ENCODE assay signal across 20 cellular contexts in the genomic region with DNA sequence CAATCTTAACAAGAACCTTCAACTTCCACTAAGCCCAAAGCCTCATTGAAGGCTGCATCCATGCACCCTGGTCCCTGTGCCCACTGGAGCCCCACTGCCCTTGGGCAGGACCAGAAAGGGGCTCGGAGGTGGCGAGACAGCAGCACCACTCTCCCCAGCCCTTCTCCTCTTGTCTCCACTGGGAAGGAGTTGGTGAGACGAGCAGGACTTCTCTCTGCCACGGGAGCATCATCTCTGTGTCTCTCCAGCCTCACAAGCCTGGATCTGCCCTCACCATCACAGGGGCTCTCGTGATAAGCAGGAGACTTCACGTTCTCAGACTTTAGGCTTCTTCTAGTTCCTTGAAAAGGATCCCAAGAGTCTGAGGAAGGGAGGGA. TPM values are rescaled to one million over a fixed set of nuclear protein-coding genes. Genes with fewer than 3 reads are reported as not detected.
A peak's percentile ranks its signal among the peaks of the same experiment; 100 is the strongest.
DNase-seq lines count a peak whose midpoint lies in the region; ATAC-seq, FAIRE-seq and TF ChIP-seq lines count a peak whose summit lies in the region.
"Had no signal": no experiment of that assay in that cellular context is flagged by ENCODE, and none has a peak within 500 bp of the region (broad histone marks: within the 10 kb centered on the region; RNA-seq: fewer than 3 reads in every experiment).

No MANE protein-coding gene starts in this region.

- peaks cover 40 to 83% (median 46%) of the 10 kb centered on the region in 10 experiments for H3K4me1 ChIP-seq in BLaER1 treated with 17β-estradiol and CSF1 and Interleukin-3, amounts not matched to agents 10 nM and 100 nM
- peaks cover 18% of the 10 kb centered on the region for H3K4me1 ChIP-seq in GM12878 (ENCODE audit: control insufficient read depth, insufficient read depth, low read length)
- H3K4me1 ChIP-seq: gastrocnemius medialis had no signal

- no peak for TF ChIP-seq EP300 in GM12878 (IDR thresholded peaks at IDR 0.05; ENCODE audit: borderline replicate concordance in 1 of 2, control insufficient read depth in 1 of 2, low read depth in 2 of 2, low read length in 2 of 2)

- no peaks in the 10 kb centered on the region for H3K36me3 ChIP-seq in BLaER1 treated with 17β-estradiol and CSF1 and Interleukin-3, amounts not matched to agents 10 nM and 100 nM
- no peaks in the 10 kb centered on the region for H3K36me3 ChIP-seq in GM12878 (ENCODE audit: control insufficient read depth in 2 of 2, insufficient read depth in 2 of 2, low read length in 1 of 2)
- H3K36me3 ChIP-seq: cardiac muscle cell, gastrocnemius medialis had no signal

- intact Hi-C loops in GM12878 (cut with micrococcal nuclease; ENCODE audit: unreplicated experiment): no loop called here
- intact Hi-C loops in sciatic nerve (cut with DNase I): no loop called here

- H3K79me2 ChIP-seq in GM12878 (ENCODE audit: control insufficient read depth, insufficient read depth, low read length): no peaks in the 10 kb centered on the region

- H3K4me2 ChIP-seq in BLaER1 treated with 17β-estradiol and CSF1 and Interleukin-3, amounts not matched to agents 10 nM and 100 nM: peak overlapping the region; percentile 58 to 89 (median 77); a peak in 21 of 22 replicates
- peak overlapping the region; percentile 71 for H3K4me2 ChIP-seq in GM12878 (ENCODE audit: control insufficient read depth, insufficient read depth)

- in situ Hi-C loops in GM12878 (cut with MboI): no loop called here

- H3K9me3 ChIP-seq in BLaER1 treated with 17β-estradiol and CSF1 and Interleukin-3, amounts not matched to agents 10 nM and 100 nM (replicated peaks in 1 of 11): no peaks in the 10 kb centered on the region
- no peaks in the 10 kb centered on the region for H3K9me3 ChIP-seq in GM12878 (replicated peaks; ENCODE audit: control insufficient read depth, insufficient read depth, low read length)
- H3K9me3 ChIP-seq: gastrocnemius medialis had no signal

- RAD21 ChIA-PET in GM12878 (lab: Charles Lee; ENCODE audit: unreplicated experiment): interaction anchor here (0.9 to 2.0 kb wide), 11 partner anchors 9 to 268 kb away, joined by 3 to 14 read pairs (median 4); no protein-coding TSS in a partner anchor

- WGBS in GM12878 (ENCODE audit: insufficient coverage, insufficient replicate concordance, low lambda C conversion rate, missing lambda C conversion rate): 7% methylated on average over 6 of the region's 6 CpGs

- peak overlapping the region in 1 of 11 experiments; percentile 57; a peak in 2 of 22 replicates for H3K9ac ChIP-seq in BLaER1 treated with 17β-estradiol and CSF1 and Interleukin-3, amounts not matched to agents 10 nM and 100 nM
- no peak overlapping the region for H3K9ac ChIP-seq in GM12878 (ENCODE audit: control insufficient read depth, insufficient read depth, low read length)

- peaks cover 0 to 6% (median 0%) of the 10 kb centered on the region in 11 experiments; a peak in 4 of 22 replicates for H3K27me3 ChIP-seq in BLaER1 treated with 17β-estradiol and CSF1 and Interleukin-3, amounts not matched to agents 10 nM and 100 nM
- H3K27me3 ChIP-seq in GM12878 (replicated peaks in 1 of 2; ENCODE audit: control insufficient read depth in 2 of 2, insufficient read depth in 2 of 2, low read length in 1 of 2): no peaks in the 10 kb centered on the region; a peak in 1 of 4 replicates

- CTCF ChIA-PET in GM12878 (lab: Yijun Ruan, JAX): interaction anchor here (1.2 to 3.1 kb wide), 3 partner anchors 16 to 217 kb away, joined by 3 to 21 read pairs (median 13); no protein-coding TSS in a partner anchor

- no peak for FAIRE-seq in GM12878 (lab: Jason Lieb, UNC)
- FAIRE-seq: G401.6 had no signal

- no peak for DNase-seq in GM12878 (ENCODE audit: low read depth, low spot score)
- DNase-seq in sciatic nerve (ENCODE audit: low spot score): peak; percentile 26
- DNase-seq in GM10266 (ENCODE audit: extremely low spot score): no peak
- no peak for DNase-seq in NCI-H526 treated with DMSO at 0.1 percent for 48 hours (lab: John Stamatoyannopoulos, UW)
- DNase-seq: activated CD4-positive, alpha-beta T cell treated with anti-CD3 and anti-CD28 coated beads, Interleukin-2, amount 50 U/mL, for 4 hours; activated T-cell treated with anti-CD3 and anti-CD28 coated beads, Interleukin-2, amount 50 U/mL, for 4 hours; gastrocnemius medialis; NCI-H1694; NCI-H446; stimulated activated CD4-positive, alpha-beta T cell treated with anti-CD3 and anti-CD28 coated beads, Interleukin-4, amount 100 ng/mL, for 24 hours had no signal

- TF ChIP-seq CTCF in GM12878 (IDR thresholded peaks at IDR 0.05 in 2 of 3, conservative IDR thresholded peaks at IDR 0.05 in 1 of 3; ENCODE audit: control insufficient read depth in 2 of 3, extremely low read depth in 1 of 3, insufficient read depth in 1 of 3, low read depth in 3 of 3, low read length in 3 of 3): no peak
- TF ChIP-seq CTCF in GM10266 (IDR thresholded peaks at IDR 0.05; ENCODE audit: control insufficient read depth, insufficient read depth, low read depth, missing control alignments): no peak

- peak overlapping the region; percentile 44 for H2AFZ ChIP-seq in GM12878 (ENCODE audit: control insufficient read depth, low read depth, low read length)

- ATAC-seq in HG02642 (IDR thresholded peaks at IDR 0.05; ENCODE audit: poor library complexity, unreplicated experiment) (peak; percentile 13), GM12878 (peak; percentile 34), sciatic nerve (no peak), HG03175 (IDR thresholded peaks at IDR 0.05; ENCODE audit: unreplicated experiment) (no peak), GM21576 (IDR thresholded peaks at IDR 0.05; ENCODE audit: unreplicated experiment) (no peak)
- ATAC-seq: gastrocnemius medialis had no signal

- peak overlapping the region in 3 of 11 experiments; percentile 21 to 76 (median 43); a peak in 4 of 22 replicates for H3K27ac ChIP-seq in BLaER1 treated with 17β-estradiol and CSF1 and Interleukin-3, amounts not matched to agents 10 nM and 100 nM
- H3K27ac ChIP-seq in GM12878 (ENCODE audit: control insufficient read depth, insufficient read depth): peak overlapping the region; percentile 55
- H3K27ac ChIP-seq: cardiac muscle cell, gastrocnemius medialis had no signal

- no TSS peak for BruUV-seq in GM12878 (replicated peaks; lab: Mats Ljungman, UMichigan)

- TF ChIP-seq RAD21 in GM12878 (IDR thresholded peaks at IDR 0.05; ENCODE audit: insufficient read depth, low read depth, low read length): no peak

- no peak for TF ChIP-seq POLR2A in GM12878 (IDR thresholded peaks at IDR 0.05; ENCODE audit: low read depth, low read length)

- no peak overlapping the region for H3K4me3 ChIP-seq in BLaER1 treated with 17β-estradiol and CSF1 and Interleukin-3, amounts not matched to agents 10 nM and 100 nM
- H3K4me3 ChIP-seq in GM12878: no peak overlapping the region
- H3K4me3 ChIP-seq: cardiac muscle cell, gastrocnemius medialis had no signal

- SMC1A ChIA-PET in GM12878 (lab: Charles Lee; ENCODE audit: uncharacterized antibody, unreplicated experiment): interaction anchor here (0.7 to 3.3 kb wide), 8 partner anchors 16 to 311 kb away, joined by 3 to 17 read pairs (median 4); no protein-coding TSS in a partner anchor

- peaks cover 0 to 5% (median 0%) of the 10 kb centered on the region in 11 experiments; a peak in 1 of 22 replicates for H4K20me1 ChIP-seq in BLaER1 treated with 17β-estradiol and CSF1 and Interleukin-3, amounts not matched to agents 10 nM and 100 nM
- H4K20me1 ChIP-seq in GM12878 (ENCODE audit: control insufficient read depth, insufficient read depth): no peaks in the 10 kb centered on the region

- POLR2A ChIA-PET in GM12878 (lab: Charles Lee): interaction anchor here (0.6 to 2.0 kb wide), 6 partner anchors 9 to 60 kb away, joined by 3 to 12 read pairs (median 6); partner anchors contain the start of gene ETV3

TF ChIP-seq in GM12878, 131 proteins besides CTCF, POLR2A, EP300 and RAD21 (continues in another document):
- TF ChIP-seq SMARCA5 (IDR thresholded peaks at IDR 0.05): peak; percentile 80; the same call in 1 of the 2 replicates
- TF ChIP-seq MYB (IDR thresholded peaks at IDR 0.05; ENCODE audit: borderline replicate concordance, low read depth, low read length): no peak

RNA-seq across cellular contexts. Expression of gene ETV3L, which starts 7.2 kb away (rescaled TPM):
- 0.25 and 0.39 TPM in 2 replicates for total RNA-seq in GM12878 (2013; cell fraction: nucleolus; rRNA removed)
- 0.28 and 0.33 TPM in 2 replicates for total RNA-seq in GM12878 (2014; rRNA removed)
- total RNA-seq in GM12878 (2014; rRNA removed; fragmentation: Illumina TruSeq; extraction: Trizol): 0.31 and 0.32 TPM in 2 replicates
- 0.96 and 1.3 TPM in 2 replicates for total RNA-seq in GM12878 (2021)
- 0.33 TPM for polyA plus RNA-seq in GM12878 (2011; ENCODE audit: low read depth)
- polyA plus RNA-seq in GM12878 (2011; rRNA removed): 0.20 and 0.26 TPM in 2 replicates
- polyA plus RNA-seq in GM12878 (2011; cell fraction: cytosol; rRNA removed): 0.18 and 0.24 TPM in 2 replicates
- 0.15 and 0.18 TPM in 2 replicates for polyA plus RNA-seq in GM12878 (2011; cell fraction: nucleus; rRNA removed)
- 0.60 and 1.1 TPM in 2 replicates for polyA plus RNA-seq in GM12878 (2012)
- polyA plus RNA-seq in GM12878 (2014; fragmentation: Illumina TruSeq; extraction: Trizol): 0.57 and 0.86 TPM in 2 replicates
- polyA plus RNA-seq in GM12878 (2014; fragmentation: Nextera tagmentation; extraction: Ambion mirVana): under 1 TPM; 0.03 to 0.04 TPM
- 0.69 and 0.88 TPM in 2 replicates for polyA plus RNA-seq in GM12878 (2014; rRNA removed)
- 1 to 10 TPM in 1 of 2 experiments, under 1 TPM in 1; 0.88 to 1.2 TPM for polyA plus RNA-seq in GM12878 (2016; fragmentation: Nextera tagmentation; extraction: Ambion mirVana)
- 0.21 and 0.37 TPM in 2 replicates for polyA minus RNA-seq in GM12878 (2011; rRNA and poly(A)+ RNA removed)
- not detected in 2 replicates for polyA minus RNA-seq in GM12878 (2011; cell fraction: cytosol; rRNA and poly(A)+ RNA removed)
- 0.38 TPM in 1 of 2 replicates, not detected in the other for polyA minus RNA-seq in GM12878 (2011; cell fraction: nucleus; rRNA and poly(A)+ RNA removed)
- total RNA-seq in sciatic nerve: not detected
- total RNA-seq: activated T-cell treated with anti-CD3 and anti-CD28 coated beads, Interleukin-2, amount 50 U/mL, for 4 hours; cardiac muscle cell; gastrocnemius medialis; left ventricle myocardium superior; LHCN-M2; right cardiac atrium; urinary bladder had no signal
- polyA plus RNA-seq: cardiac muscle cell, right cardiac atrium, urinary bladder had no signal

RNA-seq across cellular contexts. Expression of gene ETV3, which starts 31.4 kb away (rescaled TPM):
- total RNA-seq in GM12878 (2013; cell fraction: nucleolus; rRNA removed): 47.0 and 52.6 TPM in 2 replicates
- total RNA-seq in GM12878 (2014; rRNA removed): 6.9 and 7.9 TPM in 2 replicates
- 9.4 and 9.6 TPM in 2 replicates for total RNA-seq in GM12878 (2014; rRNA removed; fragmentation: Illumina TruSeq; extraction: Trizol)
- total RNA-seq in GM12878 (2021): 13.8 and 15.8 TPM in 2 replicates
- 4.2 TPM for polyA plus RNA-seq in GM12878 (2011; ENCODE audit: low read depth)
- polyA plus RNA-seq in GM12878 (2011; rRNA removed): 10.6 and 10.7 TPM in 2 replicates
- polyA plus RNA-seq in GM12878 (2011; cell fraction: cytosol; rRNA removed): 5.7 and 6.2 TPM in 2 replicates
- polyA plus RNA-seq in GM12878 (2011; cell fraction: nucleus; rRNA removed): 10.2 and 11.6 TPM in 2 replicates
- 6.7 and 7.3 TPM in 2 replicates for polyA plus RNA-seq in GM12878 (2012)
- 8.2 and 8.6 TPM in 2 replicates for polyA plus RNA-seq in GM12878 (2014; fragmentation: Illumina TruSeq; extraction: Trizol)
- polyA plus RNA-seq in GM12878 (2014; fragmentation: Nextera tagmentation; extraction: Ambion mirVana): 1 to 10 TPM; 1.7 to 2.9 TPM
- polyA plus RNA-seq in GM12878 (2014; rRNA removed): 6.1 and 6.4 TPM in 2 replicates
- polyA plus RNA-seq in GM12878 (2016; fragmentation: Nextera tagmentation; extraction: Ambion mirVana): 1 to 10 TPM; 3.6 to 4.6 TPM
- polyA minus RNA-seq in GM12878 (2011; rRNA and poly(A)+ RNA removed): 22.7 and 23.6 TPM in 2 replicates
- 6.9 and 10.4 TPM in 2 replicates for polyA minus RNA-seq in GM12878 (2011; cell fraction: cytosol; rRNA and poly(A)+ RNA removed)
- polyA minus RNA-seq in GM12878 (2011; cell fraction: nucleus; rRNA and poly(A)+ RNA removed): 15.6 and 26.3 TPM in 2 replicates
- total RNA-seq in sciatic nerve: 32.5 TPM

Comparison
In these comparisons a context has a peak if more than half of its experiments do, and no peak if none do; other contexts are left out.
1. ATAC-seq: peak in HG02642 (single experiment) and GM12878 (single experiment); none in sciatic nerve (single experiment), HG03175 (single experiment) and GM21576 (single experiment).